21 cellular contexts compared by ENCODE assay signal in the genomic region with DNA sequence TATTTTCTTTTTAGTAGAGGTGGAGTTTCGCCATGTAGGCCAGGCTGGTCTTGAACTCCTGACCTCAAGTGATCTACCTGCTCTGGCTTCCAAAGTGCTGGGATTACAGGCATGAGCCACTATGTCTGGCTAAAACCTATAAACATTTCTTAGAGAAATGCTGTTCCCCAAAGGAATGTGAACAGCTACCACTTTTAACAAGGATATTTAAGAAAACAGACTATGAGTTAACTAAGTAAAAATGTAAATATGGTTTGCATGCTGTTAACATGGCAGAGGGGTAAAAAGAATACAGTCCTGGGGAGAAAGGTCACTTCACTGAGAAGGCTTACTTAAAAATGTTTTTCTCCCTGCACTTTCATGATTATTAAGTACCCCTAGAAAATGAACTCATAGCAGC. TPM values are rescaled to one million over a fixed set of nuclear protein-coding genes. Genes with fewer than 3 reads are reported as not detected.
DNase-seq lines count a peak whose midpoint lies in the region; ATAC-seq and TF ChIP-seq lines count a peak whose summit lies in the region.
"Had no signal": no experiment of that assay in that cellular context is flagged by ENCODE, and none has a peak within 500 bp of the region (broad histone marks: within the 10 kb centered on the region; RNA-seq: fewer than 3 reads in every experiment).

No MANE protein-coding gene starts in this region.

- H3K4me1 ChIP-seq in smooth muscle cell (ENCODE audit: low read depth), result no peaks in the 10 kb centered on the region
- H3K4me1 ChIP-seq: neural progenitor cell had no signal

- no peaks in the 10 kb centered on the region for H4K20me1 ChIP-seq in smooth muscle cell (ENCODE audit: low read depth)

- peak overlapping the region; percentile 77 for H3K27ac ChIP-seq in smooth muscle cell (ENCODE audit: low read depth)
- H3K27ac ChIP-seq in coronary artery, result no peak overlapping the region
- H3K27ac ChIP-seq: dorsolateral prefrontal cortex, heart left ventricle, neural progenitor cell had no signal

- no peak for ATAC-seq in HG02884 (IDR thresholded peaks at IDR 0.05; ENCODE audit: unreplicated experiment)
- no peak for ATAC-seq in left colon
- ATAC-seq: activated CD8-positive, alpha-beta T cell treated with anti-CD3 and anti-CD28 coated beads for 36 hours; heart left ventricle had no signal

- H3K4me2 ChIP-seq in smooth muscle cell, result peak overlapping the region; percentile 67
- H3K4me2 ChIP-seq: neural progenitor cell had no signal

- H3K9me3 ChIP-seq in smooth muscle cell (replicated peaks; ENCODE audit: low read depth), result peaks cover 4% of the 10 kb centered on the region
- H3K9me3 ChIP-seq: heart left ventricle, sigmoid colon had no signal

- H3K9ac ChIP-seq in smooth muscle cell (ENCODE audit: low read depth), result peak overlapping the region; percentile 61
- H3K9ac ChIP-seq: neural progenitor cell had no signal

- H2AFZ ChIP-seq in smooth muscle cell (ENCODE audit: low read depth), result no peak overlapping the region
- H2AFZ ChIP-seq: neural progenitor cell had no signal

- WGBS in smooth muscle cell (ENCODE audit: low lambda C conversion rate), result 71% methylated on average over 1 of the region's 1 CpG

- H3F3A ChIP-seq in smooth muscle cell (ENCODE audit: low read depth), result no peaks in the 10 kb centered on the region

- H3K79me2 ChIP-seq in smooth muscle cell (ENCODE audit: low read depth), result no peaks in the 10 kb centered on the region

- H3K4me3 ChIP-seq in smooth muscle cell (no peak overlapping the region), coronary artery (no peak overlapping the region)
- H3K4me3 ChIP-seq: dorsolateral prefrontal cortex, heart left ventricle, neural progenitor cell, sigmoid colon had no signal

- no peak for TF ChIP-seq CTCF in smooth muscle cell (IDR thresholded peaks at IDR 0.05; ENCODE audit: borderline replicate concordance, insufficient read depth, poor library complexity, severe bottlenecking)
- no peak for TF ChIP-seq CTCF in coronary artery (IDR thresholded peaks at IDR 0.05)

- H3K27me3 ChIP-seq in smooth muscle cell (ENCODE audit: low read depth), result no peaks in the 10 kb centered on the region
- H3K27me3 ChIP-seq: dorsolateral prefrontal cortex, heart left ventricle, neural progenitor cell, sigmoid colon had no signal

- H3K36me3 ChIP-seq in smooth muscle cell (ENCODE audit: low read depth), result no peaks in the 10 kb centered on the region
- H3K36me3 ChIP-seq: heart left ventricle, neural progenitor cell, sigmoid colon had no signal

- intact Hi-C loops in left colon (cut with DNase I, micrococcal nuclease), result loop anchor here in 1 of 2 donors (5.0 to 10.0 kb wide), 2 partner anchors 151 to 603 kb away; no protein-coding TSS in a partner anchor

- DNase-seq in EL (peak; percentile 60), M059J (ENCODE audit: low read depth) (peak; percentile 69), fibroblast of peridontal ligament (ENCODE audit: extremely low read depth) (peak; percentile 65), smooth muscle cell (lab: John Stamatoyannopoulos, UW; ENCODE audit: unreplicated experiment) (no peak), left colon (no peak), coronary artery (ENCODE audit: low spot score) (no peak)
- DNase-seq: activated CD4-positive, alpha-beta T cell treated with anti-CD3 and anti-CD28 coated beads for 1 hour; activated CD8-positive, alpha-beta T cell treated with anti-CD3 and anti-CD28 coated beads for 36 hours; activated T-cell treated with anti-CD3 and anti-CD28 coated beads for 4 hours; CD8-positive, alpha-beta memory T cell; dorsolateral prefrontal cortex; heart left ventricle; NCI-H1694 treated with DMSO at 0.1 percent for 48 hours; NCI-H510A treated with DMSO at 0.1 percent for 48 hours; posterior cingulate gyrus; SHP77; sigmoid colon; stimulated activated CD4-positive, alpha-beta T cell treated with anti-CD3 and anti-CD28 coated beads, Interleukin-15, amount 100 ng/mL, for 24 hours; stimulated activated naive CD4-positive, alpha-beta T cell had no signal

RNA-seq across cellular contexts. Expression of a gene that starts 57.1 kb away (rescaled TPM):
- total RNA-seq in M059J (2014; rRNA removed; shearing (Covaris generic)), result 0.42 and 0.81 TPM in 2 replicates
- total RNA-seq in smooth muscle cell (0.76 and 1.3 TPM in 2 replicates), left colon (10 to 100 TPM in 1 of 2 donors, 1 to 10 TPM in 1; 2.5 to 20.4 TPM)
- polyA plus RNA-seq in smooth muscle cell, result 0.15 and 0.69 TPM in 2 replicates

Comparison
In these comparisons a context has a peak if more than half of its experiments do, and no peak if none do; other contexts are left out.
1. DNase-seq: peak in EL (single experiment), M059J (single experiment) and fibroblast of peridontal ligament (single experiment); none in smooth muscle cell (single experiment), left colon (0 of 2) and coronary artery (single experiment).